ENCODE assay signal across 8 cellular contexts in the genomic region with DNA sequence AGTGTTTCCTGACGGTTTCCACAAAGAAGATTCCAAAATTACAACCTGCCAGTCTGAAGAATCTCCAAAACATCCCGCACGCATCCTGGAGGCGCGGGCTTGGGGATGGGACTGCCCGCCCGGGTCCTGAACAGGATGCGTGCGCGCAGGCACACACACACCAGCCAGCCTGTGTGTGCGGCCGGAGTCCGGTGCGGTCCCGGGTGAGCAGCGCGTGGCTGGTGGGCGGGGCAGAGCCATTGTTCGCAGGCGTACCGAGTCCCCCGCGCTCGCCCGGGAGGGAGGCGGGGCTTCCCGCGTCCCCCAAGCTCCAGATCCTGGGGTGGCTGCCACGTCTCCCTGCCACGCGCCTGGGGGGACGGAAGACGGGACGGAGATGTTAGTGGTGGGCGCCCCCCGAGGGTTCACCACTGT. TPM values are rescaled to one million over a fixed set of nuclear protein-coding genes. Genes with fewer than 3 reads are reported as not detected.
DNase-seq lines count a peak whose midpoint lies in the region; ATAC-seq, FAIRE-seq and TF ChIP-seq lines count a peak whose summit lies in the region.

No MANE protein-coding gene starts in this region.

- DNase-seq in CMK (ENCODE audit: low read depth), result peak; percentile 76
- peak; percentile 90 for DNase-seq in HK-2 (ENCODE audit: unreplicated experiment)
- DNase-seq in RCC 7860 (ENCODE audit: low spot score), result peak; percentile 30
- peak in 3 of 4 experiments; percentile 10 to 45 (median 28) for DNase-seq in activated naive CD4-positive, alpha-beta T cell (lab: John Stamatoyannopoulos, UW)
- DNase-seq in germinal center (ENCODE audit: low spot score), result peak; percentile 79
- DNase-seq in occipital lobe (lab: John Stamatoyannopoulos, UW), result peak; percentile 67
- peak; percentile 81 for DNase-seq in testis

- peaks cover 11% of the 10 kb centered on the region for H3K4me1 ChIP-seq in testis

- H3K4me3 ChIP-seq in testis, result peak overlapping the region; percentile 58 to 80

- no peak for FAIRE-seq in RCC 7860 (lab: Jason Lieb, UNC)

- TF ChIP-seq CTCF in testis (IDR thresholded peaks at IDR 0.05), result no peak

- ATAC-seq in GM19452 (IDR thresholded peaks at IDR 0.05; ENCODE audit: unreplicated experiment), result peak; percentile 55

- peak overlapping the region; percentile 20 to 58 for H3K27ac ChIP-seq in testis

- 0 to 3% methylated on average over 5 to 28 of the region's 36 CpGs for WGBS in testis, 2 donors

- no peaks in the 10 kb centered on the region for H3K9me3 ChIP-seq in testis

- TF ChIP-seq POLR2A in testis (IDR thresholded peaks at IDR 0.05), result no peak

- H3K27me3 ChIP-seq in testis, result no peaks in the 10 kb centered on the region

- intact Hi-C loops in testis (cut with DNase I; ENCODE audit: low total_unique reads), result no loop called here

- H3K36me3 ChIP-seq in testis (ENCODE audit: low read depth, missing control alignments), result no peaks in the 10 kb centered on the region

RNA-seq across cellular contexts. Expression of a gene that starts 0.7 kb away (rescaled TPM):
- total RNA-seq in occipital lobe, result 123 TPM
- total RNA-seq in testis, result 100 to 1,000 TPM; 147 to 196 TPM
- 121 TPM for polyA plus RNA-seq in testis (ENCODE audit: insufficient read depth, low read depth, low replicate concordance)

RNA-seq across cellular contexts. Expression of a gene that starts 16.3 kb away (rescaled TPM):
- 0.62 TPM for total RNA-seq in occipital lobe
- total RNA-seq in testis, result 1 to 10 TPM in 1 of 2 donors, under 1 TPM in 1; 0.99 to 1.6 TPM
- 4.7 TPM for polyA plus RNA-seq in testis (ENCODE audit: insufficient read depth, low read depth, low replicate concordance)

RNA-seq across cellular contexts. Expression of a gene that starts 59.9 kb away (rescaled TPM):
- 44.0 TPM for total RNA-seq in occipital lobe
- total RNA-seq in testis, result 10 to 100 TPM; 23.3 to 35.5 TPM
- 49.2 TPM for polyA plus RNA-seq in testis (ENCODE audit: insufficient read depth, low read depth, low replicate concordance)

Comparison
In these comparisons a context has a peak if more than half of its experiments do, and no peak if none do; other contexts are left out.
1. Peak in every context shown above with its lines: DNase-seq, ATAC-seq, H3K4me3 ChIP-seq and H3K27ac ChIP-seq.
2. DNase-seq: peak in every context shown above with its lines; median percentile 90 in HK-2; 81 in testis; 79 in germinal center; 76 in CMK; 67 in occipital lobe; 30 in RCC 7860; 28 in activated naive CD4-positive, alpha-beta T cell.